8 cellular contexts compared by ENCODE assay signal in the genomic region with DNA sequence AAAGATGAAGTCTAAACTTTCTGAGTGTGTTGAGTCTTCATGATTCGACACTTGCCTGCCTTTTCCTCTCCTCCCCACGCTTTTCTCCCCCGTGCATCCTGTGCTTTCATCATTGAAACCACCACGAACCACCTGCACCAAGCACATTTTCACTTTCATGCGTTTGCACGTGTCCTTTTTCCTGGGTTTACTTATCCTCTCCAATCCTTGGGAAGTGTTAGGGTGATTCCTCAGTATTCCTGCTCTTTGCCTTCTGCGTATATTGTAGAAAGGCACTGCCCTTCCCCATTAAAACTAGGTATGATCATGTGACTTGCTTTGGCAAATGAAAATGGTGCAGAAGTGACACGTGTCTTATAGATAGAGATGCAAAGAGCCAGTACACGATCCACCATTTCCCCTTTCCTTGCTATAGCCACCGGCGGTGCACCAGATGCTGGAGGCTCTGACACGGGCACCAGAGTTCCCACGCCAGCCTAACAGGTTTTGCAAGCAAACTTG.
A peak's percentile ranks its signal among the peaks of the same experiment; 100 is the strongest.
DNase-seq lines count a peak whose midpoint lies in the region; ATAC-seq and TF ChIP-seq lines count a peak whose summit lies in the region.

No MANE protein-coding gene starts in this region.

- H3K9ac ChIP-seq in H9 (ENCODE audit: extremely low read depth, insufficient read length, low read length), result no peak overlapping the region
- H3K9ac ChIP-seq in PC-3 (ENCODE audit: low read length), result no peak overlapping the region

- H3K36me3 ChIP-seq in PC-3 (ENCODE audit: low read depth, low read length) (no peaks in the 10 kb centered on the region), sigmoid colon (no peaks in the 10 kb centered on the region), spleen (no peaks in the 10 kb centered on the region)

- BruUV-seq in PC-3 (replicated peaks; lab: Mats Ljungman, UMichigan), result no TSS peak

- CTCF ChIA-PET in GM10248 (lab: Yijun Ruan, JAX) (interaction anchor here (1.4 to 1.6 kb wide), 2 partner anchors 11 to 136 kb away, joined by 4 read pairs; no protein-coding TSS in a partner anchor), PC-3 (lab: Charles Lee) (no interaction called here)

- no peak overlapping the region for H2BK5ac ChIP-seq in H9 (ENCODE audit: insufficient read length, low read length)

- H3K9me3 ChIP-seq in H9 (ENCODE audit: control insufficient read depth, low read depth, low read length), result no peaks in the 10 kb centered on the region
- no peaks in the 10 kb centered on the region for H3K9me3 ChIP-seq in PC-3 (ENCODE audit: low read length)
- no peaks in the 10 kb centered on the region for H3K9me3 ChIP-seq in sigmoid colon
- H3K9me3 ChIP-seq in spleen, result no peaks in the 10 kb centered on the region

- H3K27me3 ChIP-seq in H9 (ENCODE audit: insufficient read depth, low read length), result no peaks in the 10 kb centered on the region
- peaks cover 75% of the 10 kb centered on the region for H3K27me3 ChIP-seq in PC-3 (ENCODE audit: low read length)
- H3K27me3 ChIP-seq in sigmoid colon, result no peaks in the 10 kb centered on the region
- peaks cover 0 to 8% (median 0%) of the 10 kb centered on the region in 7 donors for H3K27me3 ChIP-seq in spleen (replicated peaks in 1 of 7)

- intact Hi-C loops in PC-3 (cut with micrococcal nuclease), result no loop called here
- intact Hi-C loops in sigmoid colon (cut with DNase I), result no loop called here
- intact Hi-C loops in spleen (cut with DNase I; ENCODE audit: low total_unique reads), result no loop called here

- no peaks in the 10 kb centered on the region for H3F3A ChIP-seq in PC-3 (ENCODE audit: low read length, unreplicated experiment)

- no peak overlapping the region for H4K8ac ChIP-seq in H9 (replicated peaks; ENCODE audit: insufficient read length, low read depth, low read length)

- no peaks in the 10 kb centered on the region for H3K4me1 ChIP-seq in H9 (ENCODE audit: insufficient read depth, low read length)
- no peaks in the 10 kb centered on the region for H3K4me1 ChIP-seq in PC-3 (ENCODE audit: insufficient read depth, low read length)
- no peaks in the 10 kb centered on the region for H3K4me1 ChIP-seq in sigmoid colon
- peaks cover 0 to 4% (median 0%) of the 10 kb centered on the region in 6 donors for H3K4me1 ChIP-seq in spleen

- H3K4me1 Mint-ChIP-seq in H9 (no peaks in the 10 kb centered on the region), memory B cell (peaks cover 5% of the 10 kb centered on the region)

- ATAC-seq in PC-3 (no peak; the same call in 1 of the 2 replicates), memory B cell (ENCODE audit: low read depth) (peak; percentile 32)

- H3K9me2 ChIP-seq in PC-3 (replicated peaks; ENCODE audit: low read length), result no peaks in the 10 kb centered on the region

- no peak for TF ChIP-seq CTCF in GM10248 (IDR thresholded peaks at IDR 0.05; ENCODE audit: control extremely low read depth, extremely low read depth, low read depth, missing control alignments)
- TF ChIP-seq CTCF in H9 (conservative IDR thresholded peaks at IDR 0.05), result no peak
- no peak for TF ChIP-seq CTCF in PC-3 (conservative IDR thresholded peaks at IDR 0.05; ENCODE audit: low read depth, low read length)
- TF ChIP-seq CTCF in sigmoid colon (IDR thresholded peaks at IDR 0.05), result no peak
- no peak for TF ChIP-seq CTCF in spleen (IDR thresholded peaks at IDR 0.05 in 8 of 11, conservative IDR thresholded peaks at IDR 0.05 in 3 of 11)

- H3K56ac ChIP-seq in H9 (ENCODE audit: insufficient read length, low read depth, low read length), result no peak overlapping the region

- H3K79me1 ChIP-seq in H9 (ENCODE audit: insufficient read depth, low read depth, low read length, poor library complexity, severe bottlenecking), result no peaks in the 10 kb centered on the region

- POLR2A ChIA-PET in GM10248 (lab: Yijun Ruan, JAX), result no interaction called here
- POLR2A ChIA-PET in PC-3 (lab: Charles Lee; ENCODE audit: unreplicated experiment), result no interaction called here

- no peak overlapping the region for H2AK5ac ChIP-seq in H9 (ENCODE audit: insufficient read length, low read length)

- H3K27ac ChIP-seq in H9 (ENCODE audit: insufficient read length, low read depth, low read length) (no peak overlapping the region), PC-3 (ENCODE audit: low read length) (no peak overlapping the region), sigmoid colon (no peak overlapping the region), spleen (no peak overlapping the region)

- H4K20me1 ChIP-seq in H9 (ENCODE audit: control insufficient read depth, insufficient read depth, insufficient read length) (no peaks in the 10 kb centered on the region), PC-3 (ENCODE audit: low read length) (no peaks in the 10 kb centered on the region)

- H2BK120ac ChIP-seq in H9 (ENCODE audit: low read depth, low read length, poor library complexity, severe bottlenecking), result no peak overlapping the region

- H2BK20ac ChIP-seq in H9 (ENCODE audit: low read depth, low read length, poor library complexity, severe bottlenecking), result no peak overlapping the region

- no peak overlapping the region for H3K4me3 ChIP-seq in PC-3 (ENCODE audit: low read length)
- H3K4me3 ChIP-seq in sigmoid colon, result no peak overlapping the region
- peak overlapping the region in 3 of 8 donors; percentile 11 to 52 (median 16) for H3K4me3 ChIP-seq in spleen

- H3K36me3 Mint-ChIP-seq in H9 (ENCODE audit: insufficient read depth in 1 of 3, low read depth in 3 of 3) (no peaks in the 10 kb centered on the region), memory B cell (no peaks in the 10 kb centered on the region)

- H3K4me2 ChIP-seq in H9 (ENCODE audit: insufficient read depth, insufficient read length, low read length) (no peak overlapping the region), PC-3 (ENCODE audit: low read length) (no peak overlapping the region)

- no peak overlapping the region for H4K91ac ChIP-seq in H9 (ENCODE audit: insufficient read length, low read depth, low read length)

- H3K9me3 Mint-ChIP-seq in H9 (no peaks in the 10 kb centered on the region), memory B cell (no peaks in the 10 kb centered on the region)

- no peak overlapping the region for H2BK15ac ChIP-seq in H9 (ENCODE audit: low read depth, low read length)

- H3T11ph ChIP-seq in H9 (ENCODE audit: low read length), result no peak overlapping the region

- no peak overlapping the region for H3K4ac ChIP-seq in H9 (ENCODE audit: low read depth, low read length)

- H3K23ac ChIP-seq in H9 (ENCODE audit: insufficient read length, low read depth, low read length), result no peak overlapping the region

- no peak overlapping the region for H3K18ac ChIP-seq in H9 (ENCODE audit: insufficient read length, low read depth, low read length)

- TF ChIP-seq EP300 in sigmoid colon (IDR thresholded peaks at IDR 0.05), result no peak

- H3K23me2 ChIP-seq in H9 (ENCODE audit: insufficient read length, low read depth, low read length, poor library complexity, severe bottlenecking), result no peaks in the 10 kb centered on the region

- H3K4me3 Mint-ChIP-seq in H9 (no peak overlapping the region), memory B cell (peak overlapping the region; percentile 84)

- no peak overlapping the region for H3K14ac ChIP-seq in H9 (ENCODE audit: insufficient read depth, low read length)

- no CpG with 5 or more reads among the region's 13 CpGs for WGBS in H9 (ENCODE audit: extremely low coverage, insufficient read length, low lambda C conversion rate)
- WGBS in sigmoid colon, 2 donors, result 55 to 79% methylated on average over 13 of the region's 13 CpGs
- WGBS in spleen, 5 donors, result 49 to 58% (median 55%) methylated on average over 13 of the region's 13 CpGs

- H3K79me2 ChIP-seq in H9 (ENCODE audit: insufficient read depth, low read length) (no peaks in the 10 kb centered on the region), PC-3 (ENCODE audit: low read length) (no peaks in the 10 kb centered on the region)

- H2AFZ ChIP-seq in H9 (ENCODE audit: low read length) (peak overlapping the region; percentile 22), PC-3 (ENCODE audit: low read length) (no peak overlapping the region)

- H3K27ac Mint-ChIP-seq in H9 (no peak overlapping the region), memory B cell (no peak overlapping the region)

- TF ChIP-seq POLR2A in sigmoid colon (IDR thresholded peaks at IDR 0.05) (no peak), spleen (IDR thresholded peaks at IDR 0.05) (no peak)

- H4K5ac ChIP-seq in H9 (ENCODE audit: insufficient read length, low read depth, low read length), result no peak overlapping the region

- peaks cover 29% of the 10 kb centered on the region for H3K27me3 Mint-ChIP-seq in H9 (ENCODE audit: low read depth)
- H3K27me3 Mint-ChIP-seq in memory B cell, result peaks cover 9% of the 10 kb centered on the region

- H2BK12ac ChIP-seq in H9 (ENCODE audit: insufficient read length, low read depth, low read length), result no peak overlapping the region

- peak; percentile 15 for DNase-seq in GM10248 (ENCODE audit: extremely low spot score)
- DNase-seq in H9, result no peak
- DNase-seq in PC-3, result peak; percentile 21
- DNase-seq in memory B cell (ENCODE audit: low spot score in 2 of 2), result no peak
- no peak for DNase-seq in sigmoid colon
- no peak for DNase-seq in GM03348 (ENCODE audit: low spot score)
- no peak for DNase-seq in AG08395 (ENCODE audit: low spot score)
- DNase-seq in spleen, result no peak

Comparison
In these comparisons a context has a peak if more than half of its experiments do, and no peak if none do; other contexts are left out.
1. DNase-seq: peak in GM10248 (single experiment) and PC-3 (single experiment); none in H9 (single experiment), memory B cell (0 of 2), sigmoid colon (single experiment), GM03348 (single experiment), AG08395 (single experiment) and spleen (single experiment).